In the genomic region with DNA sequence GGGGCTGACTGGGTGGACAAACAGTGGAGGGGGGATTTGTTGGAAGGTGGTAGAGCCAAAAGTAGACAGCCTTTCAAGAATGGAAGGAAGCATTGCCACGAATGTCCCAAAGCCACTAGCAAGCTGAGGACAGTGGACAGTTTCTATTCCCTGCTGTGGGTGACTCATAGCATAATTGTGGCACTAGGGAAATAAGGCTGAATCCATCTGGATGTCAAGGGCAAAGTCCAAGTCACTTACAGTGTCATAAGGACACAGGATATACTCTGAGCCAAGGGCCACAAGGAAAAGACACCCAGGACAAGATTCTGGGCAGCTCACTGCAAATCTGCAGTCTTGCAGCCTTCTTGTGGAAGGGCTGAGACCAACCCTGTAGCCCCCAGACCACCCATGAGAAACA, we compare ENCODE assay signal across 1 cellular context.
TF ChIP-seq lines count a peak whose summit lies in the region.

No MANE protein-coding gene starts in this region.

TF ChIP-seq in HepG2, 621 proteins besides CTCF, POLR2A, EP300 and RAD21:
- TF ChIP-seq FOSL2 (CRISPR knock-in tag; IDR thresholded peaks at IDR 0.05) (peak; percentile 87), XRCC5 (optimal IDR thresholded peaks at IDR 0.05; ENCODE audit: low read length) (peak; percentile 18), BCL6 (CRISPR knock-in tag; IDR thresholded peaks at IDR 0.05) (no peak), HNF4A (CRISPR knock-in tag; IDR thresholded peaks at IDR 0.05) (0 out of 2 replicates have a peak, but pooled peaks have one; percentile 7), PRPF4 (IDR thresholded peaks at IDR 0.05; ENCODE audit: low read depth, low read length, poor library complexity, severe bottlenecking) (no peak), HMG20A (CRISPR knock-in tag; IDR thresholded peaks at IDR 0.05; ENCODE audit: borderline replicate concordance) (peak; percentile 20; the same call in 1 of the 2 replicates), PHF21A (CRISPR knock-in tag; IDR thresholded peaks at IDR 0.05) (no peak), HDAC1 (CRISPR knock-in tag; IDR thresholded peaks at IDR 0.05) (no peak), ZNF329 (CRISPR knock-in tag; IDR thresholded peaks at IDR 0.05; ENCODE audit: low read depth) (no peak), POLR2G (IDR thresholded peaks at IDR 0.05; ENCODE audit: low read depth, low read length) (no peak), ZNF121 (CRISPR knock-in tag; IDR thresholded peaks at IDR 0.05) (no peak)
- TF ChIP-seq, protein P1, sequence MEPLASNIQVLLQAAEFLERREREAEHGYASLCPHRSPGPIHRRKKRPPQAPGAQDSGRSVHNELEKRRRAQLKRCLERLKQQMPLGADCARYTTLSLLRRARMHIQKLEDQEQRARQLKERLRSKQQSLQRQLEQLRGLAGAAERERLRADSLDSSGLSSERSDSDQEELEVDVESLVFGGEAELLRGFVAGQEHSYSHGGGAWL (CRISPR knock-in tag; IDR thresholded peaks at IDR 0.05) = no peak
